Comparison of ENCODE assay signal across 1 cellular context in genomic region chr1:161238039-161238473, GRCh38.
A peak's percentile ranks its signal among the peaks of the same experiment; 100 is the strongest.
TF ChIP-seq lines count a peak whose summit lies in the region.

TSS of gene NR1I3 (minus strand) at chr1:161238203. CDS start at chr1:161236565, 1,638 bp downstream.

TF ChIP-seq in HepG2, 621 proteins besides CTCF, POLR2A, EP300 and RAD21 (continued from another document):
- TF ChIP-seq ZBTB2 (CRISPR knock-in tag; IDR thresholded peaks at IDR 0.05; ENCODE audit: low read depth) (no peak), DDIT3 (CRISPR knock-in tag; IDR thresholded peaks at IDR 0.05) (no peak), HMGA1 (CRISPR knock-in tag; conservative IDR thresholded peaks at IDR 0.05) (no peak), ZIK1 (CRISPR knock-in tag; IDR thresholded peaks at IDR 0.05; ENCODE audit: borderline replicate concordance, low read depth) (no peak), HMGXB4 (CRISPR knock-in tag; IDR thresholded peaks at IDR 0.05; ENCODE audit: borderline replicate concordance in 1 of 2, low read depth in 1 of 2) (peak in 1 of 2 experiments; percentile 19; a peak in 1 of 4 replicates), ZNF121 (CRISPR knock-in tag; IDR thresholded peaks at IDR 0.05) (no peak), PAF1 (CRISPR knock-in tag; IDR thresholded peaks at IDR 0.05) (no peak), BHLHE40 (IDR thresholded peaks at IDR 0.05; ENCODE audit: low read length) (no peak), ATF7 (IDR thresholded peaks at IDR 0.05) (no peak), ATF7 (CRISPR knock-in tag; IDR thresholded peaks at IDR 0.05) (no peak), PAX8 (CRISPR knock-in tag; IDR thresholded peaks at IDR 0.05; ENCODE audit: borderline replicate concordance) (no peak), DMTF1 (CRISPR knock-in tag; IDR thresholded peaks at IDR 0.05) (no peak), GTF2F1 (IDR thresholded peaks at IDR 0.05; ENCODE audit: low read length) (no peak), ZNF800 (CRISPR knock-in tag; IDR thresholded peaks at IDR 0.05) (no peak), MED1 (CRISPR knock-in tag; IDR thresholded peaks at IDR 0.05) (peak; percentile 55; the same call in 1 of the 2 replicates), ZNF510 (CRISPR knock-in tag; IDR thresholded peaks at IDR 0.05; ENCODE audit: low read depth) (no peak), POLR2AphosphoS5 (IDR thresholded peaks at IDR 0.05; ENCODE audit: low read depth, low read length) (no peak), ATAD3A (CRISPR knock-in tag; IDR thresholded peaks at IDR 0.05) (no peak), ZNF276 (CRISPR knock-in tag; IDR thresholded peaks at IDR 0.05; ENCODE audit: low read depth) (no peak), SKI (IDR thresholded peaks at IDR 0.05; ENCODE audit: partially characterized antibody) (peak; percentile 73), ZUFSP (CRISPR knock-in tag; IDR thresholded peaks at IDR 0.05; ENCODE audit: borderline replicate concordance) (no peak), EHMT2 (IDR thresholded peaks at IDR 0.05; ENCODE audit: borderline replicate concordance, low read depth, low read length) (no peak; the same call in 1 of the 2 replicates), PHB2 (IDR thresholded peaks at IDR 0.05; ENCODE audit: partially characterized antibody) (no peak), XBP1 (CRISPR knock-in tag; IDR thresholded peaks at IDR 0.05) (no peak), NCOR1 (IDR thresholded peaks at IDR 0.05; ENCODE audit: borderline replicate concordance, low read length) (peak; percentile 97; the same call in 1 of the 2 replicates), KIAA2018 (CRISPR knock-in tag; IDR thresholded peaks at IDR 0.05; ENCODE audit: borderline replicate concordance) (no peak), MXD1 (CRISPR knock-in tag; IDR thresholded peaks at IDR 0.05) (no peak)
TF ChIP-seq in HepG2: peak in this region for 113.
